Comparison of ENCODE assay signal across 1 cellular context in genomic region chr19:488505-489417, GRCh38.
TF ChIP-seq lines count a peak whose summit lies in the region.

No MANE protein-coding gene starts in this region.

TF ChIP-seq in K562, 482 proteins besides CTCF, POLR2A, EP300 and RAD21 (continued from another document and continues in another):
- TF ChIP-seq, protein P1, sequence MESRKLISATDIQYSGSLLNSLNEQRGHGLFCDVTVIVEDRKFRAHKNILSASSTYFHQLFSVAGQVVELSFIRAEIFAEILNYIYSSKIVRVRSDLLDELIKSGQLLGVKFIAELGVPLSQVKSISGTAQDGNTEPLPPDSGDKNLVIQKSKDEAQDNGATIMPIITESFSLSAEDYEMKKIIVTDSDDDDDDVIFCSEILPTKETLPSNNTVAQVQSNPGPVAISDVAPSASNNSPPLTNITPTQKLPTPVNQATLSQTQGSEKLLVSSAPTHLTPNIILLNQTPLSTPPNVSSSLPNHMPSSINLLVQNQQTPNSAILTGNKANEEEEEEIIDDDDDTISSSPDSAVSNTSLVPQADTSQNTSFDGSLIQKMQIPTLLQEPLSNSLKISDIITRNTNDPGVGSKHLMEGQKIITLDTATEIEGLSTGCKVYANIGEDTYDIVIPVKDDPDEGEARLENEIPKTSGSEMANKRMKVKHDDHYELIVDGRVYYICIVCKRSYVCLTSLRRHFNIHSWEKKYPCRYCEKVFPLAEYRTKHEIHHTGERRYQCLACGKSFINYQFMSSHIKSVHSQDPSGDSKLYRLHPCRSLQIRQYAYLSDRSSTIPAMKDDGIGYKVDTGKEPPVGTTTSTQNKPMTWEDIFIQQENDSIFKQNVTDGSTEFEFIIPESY (CRISPR knock-in tag; IDR thresholded peaks at IDR 0.05): peak; percentile 78; the same call in 1 of the 2 replicates
- TF ChIP-seq, protein P2, sequence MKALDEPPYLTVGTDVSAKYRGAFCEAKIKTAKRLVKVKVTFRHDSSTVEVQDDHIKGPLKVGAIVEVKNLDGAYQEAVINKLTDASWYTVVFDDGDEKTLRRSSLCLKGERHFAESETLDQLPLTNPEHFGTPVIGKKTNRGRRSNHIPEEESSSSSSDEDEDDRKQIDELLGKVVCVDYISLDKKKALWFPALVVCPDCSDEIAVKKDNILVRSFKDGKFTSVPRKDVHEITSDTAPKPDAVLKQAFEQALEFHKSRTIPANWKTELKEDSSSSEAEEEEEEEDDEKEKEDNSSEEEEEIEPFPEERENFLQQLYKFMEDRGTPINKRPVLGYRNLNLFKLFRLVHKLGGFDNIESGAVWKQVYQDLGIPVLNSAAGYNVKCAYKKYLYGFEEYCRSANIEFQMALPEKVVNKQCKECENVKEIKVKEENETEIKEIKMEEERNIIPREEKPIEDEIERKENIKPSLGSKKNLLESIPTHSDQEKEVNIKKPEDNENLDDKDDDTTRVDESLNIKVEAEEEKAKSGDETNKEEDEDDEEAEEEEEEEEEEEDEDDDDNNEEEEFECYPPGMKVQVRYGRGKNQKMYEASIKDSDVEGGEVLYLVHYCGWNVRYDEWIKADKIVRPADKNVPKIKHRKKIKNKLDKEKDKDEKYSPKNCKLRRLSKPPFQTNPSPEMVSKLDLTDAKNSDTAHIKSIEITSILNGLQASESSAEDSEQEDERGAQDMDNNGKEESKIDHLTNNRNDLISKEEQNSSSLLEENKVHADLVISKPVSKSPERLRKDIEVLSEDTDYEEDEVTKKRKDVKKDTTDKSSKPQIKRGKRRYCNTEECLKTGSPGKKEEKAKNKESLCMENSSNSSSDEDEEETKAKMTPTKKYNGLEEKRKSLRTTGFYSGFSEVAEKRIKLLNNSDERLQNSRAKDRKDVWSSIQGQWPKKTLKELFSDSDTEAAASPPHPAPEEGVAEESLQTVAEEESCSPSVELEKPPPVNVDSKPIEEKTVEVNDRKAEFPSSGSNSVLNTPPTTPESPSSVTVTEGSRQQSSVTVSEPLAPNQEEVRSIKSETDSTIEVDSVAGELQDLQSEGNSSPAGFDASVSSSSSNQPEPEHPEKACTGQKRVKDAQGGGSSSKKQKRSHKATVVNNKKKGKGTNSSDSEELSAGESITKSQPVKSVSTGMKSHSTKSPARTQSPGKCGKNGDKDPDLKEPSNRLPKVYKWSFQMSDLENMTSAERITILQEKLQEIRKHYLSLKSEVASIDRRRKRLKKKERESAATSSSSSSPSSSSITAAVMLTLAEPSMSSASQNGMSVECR (CRISPR knock-in tag; IDR thresholded peaks at IDR 0.05): peak; percentile 74; the same call in 1 of the 2 replicates
- TF ChIP-seq NFE2 (IDR thresholded peaks at IDR 0.05; ENCODE audit: low read depth) (0 out of 2 replicates have a peak, but pooled peaks have one; percentile 11), ZNF175 (CRISPR knock-in tag; IDR thresholded peaks at IDR 0.05; ENCODE audit: low read depth) (0 out of 2 replicates have a peak, but pooled peaks have one; percentile 9), LCOR (CRISPR knock-in tag; IDR thresholded peaks at IDR 0.05) (peak; percentile 48; the same call in 1 of the 2 replicates), VEZF1 (CRISPR knock-in tag; IDR thresholded peaks at IDR 0.05) (peak; percentile 96), GABPB1 (CRISPR knock-in tag; IDR thresholded peaks at IDR 0.05) (peak; percentile 46; the same call in 1 of the 2 replicates), SIX5 (IDR thresholded peaks at IDR 0.05; ENCODE audit: borderline replicate concordance in 1 of 2, insufficient read depth in 1 of 2, low read depth in 1 of 2, low read length in 2 of 2) (peak; percentile 85 to 89), CREB3L1 (IDR thresholded peaks at IDR 0.05; ENCODE audit: borderline replicate concordance, low read depth) (peak; percentile 97), ADNP (tag; IDR thresholded peaks at IDR 0.05) (0 out of 2 replicates have a peak, but pooled peaks have one; percentile 17), MLX (CRISPR knock-in tag; conservative IDR thresholded peaks at IDR 0.05) (0 out of 4 replicates have a peak, but pooled peaks have one; percentile 9 to 53), CTBP1 (IDR thresholded peaks at IDR 0.05; ENCODE audit: borderline replicate concordance) (peak; percentile 81; the same call in 1 of the 2 replicates), TGIF2 (CRISPR knock-in tag; IDR thresholded peaks at IDR 0.05) (no peak), NR4A1 (CRISPR knock-in tag; IDR thresholded peaks at IDR 0.05) (no peak), NR4A1 (tag; IDR thresholded peaks at IDR 0.05) (peak; percentile 66; the same call in 1 of the 2 replicates), ZFX (CRISPR knock-in tag; IDR thresholded peaks at IDR 0.05) (peak; percentile 61), TOE1 (IDR thresholded peaks at IDR 0.05; ENCODE audit: borderline replicate concordance) (no peak; the same call in 1 of the 2 replicates), TOE1 (CRISPR knock-in tag; IDR thresholded peaks at IDR 0.05; ENCODE audit: borderline replicate concordance, low read depth) (peak; percentile 50; the same call in 1 of the 2 replicates), NUFIP1 (IDR thresholded peaks at IDR 0.05; ENCODE audit: partially characterized antibody) (no peak), CHD1 (IDR thresholded peaks at IDR 0.05; ENCODE audit: low read length) (peak; percentile 92), SOX6 (IDR thresholded peaks at IDR 0.05) (peak; percentile 68), HDAC8 (tag; IDR thresholded peaks at IDR 0.05) (0 out of 2 replicates have a peak, but pooled peaks have one; percentile 46), RBM34 (IDR thresholded peaks at IDR 0.05; ENCODE audit: borderline replicate concordance, insufficient read depth, low read length) (0 out of 2 replicates have a peak, but pooled peaks have one; percentile 33), FOXJ2 (tag; IDR thresholded peaks at IDR 0.05) (peak; percentile 83; the same call in 1 of the 2 replicates), CHD4 (IDR thresholded peaks at IDR 0.05; ENCODE audit: insufficient read depth, insufficient replicate concordance, low read depth, low read length, poor library complexity, severe bottlenecking) (no peak), ZNF282 (CRISPR knock-in tag; IDR thresholded peaks at IDR 0.05) (peak; percentile 15; the same call in 1 of the 2 replicates), C11orf30 (IDR thresholded peaks at IDR 0.05; ENCODE audit: low read depth) (no peak), PREB (CRISPR knock-in tag; IDR thresholded peaks at IDR 0.05) (peak; percentile 70; the same call in 1 of the 2 replicates), SMAD4 (CRISPR knock-in tag; conservative IDR thresholded peaks at IDR 0.05) (peak; percentile 73), POLR2G (IDR thresholded peaks at IDR 0.05; ENCODE audit: low read depth, low read length) (peak; percentile 94), ELF1 (tag; IDR thresholded peaks at IDR 0.05) (peak; percentile 64; the same call in 1 of the 2 replicates), SRSF3 (IDR thresholded peaks at IDR 0.05; ENCODE audit: insufficient read depth, low read length) (peak; percentile 60; the same call in 1 of the 2 replicates), RBFOX2 (IDR thresholded peaks at IDR 0.05; ENCODE audit: low read depth, low read length) (peak; percentile 90), KLF6 (CRISPR knock-in tag; IDR thresholded peaks at IDR 0.05; ENCODE audit: borderline replicate concordance) (no peak), SREBF1 (IDR thresholded peaks at IDR 0.05; ENCODE audit: borderline replicate concordance, low read depth, low read length) (no peak), POLR2B (IDR thresholded peaks at IDR 0.05; ENCODE audit: low read depth, partially characterized antibody) (peak; percentile 30), ID3 (CRISPR knock-in tag; IDR thresholded peaks at IDR 0.05) (no peak), ID3 (tag; IDR thresholded peaks at IDR 0.05) (peak; percentile 79), KAT7 (CRISPR knock-in tag; IDR thresholded peaks at IDR 0.05; ENCODE audit: borderline replicate concordance) (peak; percentile 54; the same call in 1 of the 2 replicates), HCFC1 (IDR thresholded peaks at IDR 0.05; ENCODE audit: low read depth, low read length) (peak; percentile 100), RBM25 (IDR thresholded peaks at IDR 0.05; ENCODE audit: low read depth, low read length, severe bottlenecking) (peak; percentile 33), E2F1 (CRISPR knock-in tag; IDR thresholded peaks at IDR 0.05) (peak; percentile 98), ZKSCAN1 (IDR thresholded peaks at IDR 0.05; ENCODE audit: low read depth, low read length) (peak; percentile 47; the same call in 1 of the 2 replicates), GTF2A2 (tag; IDR thresholded peaks at IDR 0.05) (no peak), TCF3 (CRISPR knock-in tag; IDR thresholded peaks at IDR 0.05) (peak; percentile 40; the same call in 1 of the 2 replicates), SETDB1 (IDR thresholded peaks at IDR 0.05; ENCODE audit: low read length) (peak; percentile 58), THAP12 (CRISPR knock-in tag; IDR thresholded peaks at IDR 0.05) (peak; percentile 99), ATF1 (CRISPR knock-in tag; IDR thresholded peaks at IDR 0.05) (no peak), ATF1 (tag; IDR thresholded peaks at IDR 0.05) (peak; percentile 66), ZNF586 (CRISPR knock-in tag; conservative IDR thresholded peaks at IDR 0.05) (no peak), IFI16 (CRISPR knock-in tag; IDR thresholded peaks at IDR 0.05) (no peak)
- TF ChIP-seq, protein P3, sequence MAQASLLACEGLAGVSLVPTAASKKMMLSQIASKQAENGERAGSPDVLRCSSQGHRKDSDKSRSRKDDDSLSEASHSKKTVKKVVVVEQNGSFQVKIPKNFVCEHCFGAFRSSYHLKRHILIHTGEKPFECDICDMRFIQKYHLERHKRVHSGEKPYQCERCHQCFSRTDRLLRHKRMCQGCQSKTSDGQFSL (CRISPR knock-in tag; IDR thresholded peaks at IDR 0.05): no peak; the same call in 1 of the 2 replicates
- TF ChIP-seq, protein P3 (tag; IDR thresholded peaks at IDR 0.05): 0 out of 4 replicates have a peak, but pooled peaks of 1 of the 2 experiments have one; percentile 27
